Comparison of ENCODE assay signal across 1 cellular context in genomic region chr1:220825819-220826551, GRCh38.
TF ChIP-seq lines count a peak whose summit lies in the region.

No MANE protein-coding gene starts in this region.

TF ChIP-seq in HEK293, 187 proteins besides CTCF, POLR2A, EP300 and RAD21 (continued from another document):
- TF ChIP-seq PRDM2 (tag by site-specific recombination; IDR thresholded peaks at IDR 0.05; ENCODE audit: borderline replicate concordance) (no peak), GLIS1 (tag by site-specific recombination; IDR thresholded peaks at IDR 0.05) (peak; percentile 49), ZIC2 (tag by site-specific recombination; IDR thresholded peaks at IDR 0.05) (0 out of 2 replicates have a peak, but pooled peaks have one; percentile 24), PRDM10 (tag by site-specific recombination; IDR thresholded peaks at IDR 0.05) (no peak), ZBTB48 (tag by site-specific recombination; IDR thresholded peaks at IDR 0.05) (peak; percentile 50; the same call in 1 of the 2 replicates), ZNF549 (tag by site-specific recombination; IDR thresholded peaks at IDR 0.05) (no peak), GFI1B (tag by site-specific recombination; IDR thresholded peaks at IDR 0.05) (no peak), ZNF654 (tag by site-specific recombination; IDR thresholded peaks at IDR 0.05; ENCODE audit: low read depth) (no peak), ZNF624 (tag by site-specific recombination; IDR thresholded peaks at IDR 0.05) (no peak), ZNF423 (tag by site-specific recombination; IDR thresholded peaks at IDR 0.05) (no peak), ZNF600 (tag by site-specific recombination; IDR thresholded peaks at IDR 0.05) (peak; percentile 88), ZBTB1 (tag by site-specific recombination; IDR thresholded peaks at IDR 0.05) (no peak)
- TF ChIP-seq, protein P1, sequence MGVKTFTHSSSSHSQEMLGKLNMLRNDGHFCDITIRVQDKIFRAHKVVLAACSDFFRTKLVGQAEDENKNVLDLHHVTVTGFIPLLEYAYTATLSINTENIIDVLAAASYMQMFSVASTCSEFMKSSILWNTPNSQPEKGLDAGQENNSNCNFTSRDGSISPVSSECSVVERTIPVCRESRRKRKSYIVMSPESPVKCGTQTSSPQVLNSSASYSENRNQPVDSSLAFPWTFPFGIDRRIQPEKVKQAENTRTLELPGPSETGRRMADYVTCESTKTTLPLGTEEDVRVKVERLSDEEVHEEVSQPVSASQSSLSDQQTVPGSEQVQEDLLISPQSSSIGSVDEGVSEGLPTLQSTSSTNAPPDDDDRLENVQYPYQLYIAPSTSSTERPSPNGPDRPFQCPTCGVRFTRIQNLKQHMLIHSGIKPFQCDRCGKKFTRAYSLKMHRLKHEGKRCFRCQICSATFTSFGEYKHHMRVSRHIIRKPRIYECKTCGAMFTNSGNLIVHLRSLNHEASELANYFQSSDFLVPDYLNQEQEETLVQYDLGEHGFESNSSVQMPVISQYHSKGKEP (tag by site-specific recombination; IDR thresholded peaks at IDR 0.05) = no peak
- TF ChIP-seq, protein P2, sequence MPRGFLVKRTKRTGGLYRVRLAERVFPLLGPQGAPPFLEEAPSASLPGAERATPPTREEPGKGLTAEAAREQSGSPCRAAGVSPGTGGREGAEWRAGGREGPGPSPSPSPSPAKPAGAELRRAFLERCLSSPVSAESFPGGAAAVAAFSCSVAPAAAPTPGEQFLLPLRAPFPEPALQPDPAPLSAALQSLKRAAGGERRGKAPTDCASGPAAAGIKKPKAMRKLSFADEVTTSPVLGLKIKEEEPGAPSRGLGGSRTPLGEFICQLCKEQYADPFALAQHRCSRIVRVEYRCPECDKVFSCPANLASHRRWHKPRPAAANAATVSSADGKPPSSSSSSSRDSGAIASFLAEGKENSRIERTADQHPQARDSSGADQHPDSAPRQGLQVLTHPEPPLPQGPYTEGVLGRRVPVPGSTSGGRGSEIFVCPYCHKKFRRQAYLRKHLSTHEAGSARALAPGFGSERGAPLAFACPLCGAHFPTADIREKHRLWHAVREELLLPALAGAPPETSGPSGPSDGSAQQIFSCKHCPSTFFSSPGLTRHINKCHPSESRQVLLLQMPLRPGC (tag by site-specific recombination; IDR thresholded peaks at IDR 0.05) = no peak
